Comparison of ENCODE assay signal across 24 cellular contexts in genomic region chr12:103712191-103712590, GRCh38.
"Had no signal": no experiment of that assay in that cellular context is flagged by ENCODE, and none has a peak within 500 bp of the region (broad histone marks: within the 10 kb centered on the region; RNA-seq: fewer than 3 reads in every experiment).

No MANE protein-coding gene starts in this region.

- H3K79me2 ChIP-seq: hepatocyte had no signal

- H3K4me2 ChIP-seq: hepatocyte, smooth muscle cell had no signal

- H2AFZ ChIP-seq: hepatocyte had no signal

- H3K4me3 Mint-ChIP-seq: activated naive CD8-positive, alpha-beta T cell treated with anti-CD3 and anti-CD28 coated beads for 36 hours; activated T-cell treated with anti-CD3 and anti-CD28 coated beads, Interleukin-2, amount 50 U/mL, for 72 hours; memory B cell had no signal

- H3K36me3 Mint-ChIP-seq: activated naive CD8-positive, alpha-beta T cell treated with anti-CD3 and anti-CD28 coated beads for 36 hours; memory B cell had no signal

- H3K4me1 Mint-ChIP-seq: activated naive CD8-positive, alpha-beta T cell treated with anti-CD3 and anti-CD28 coated beads for 36 hours; memory B cell had no signal

- ATAC-seq: activated T-cell treated with anti-CD3 and anti-CD28 coated beads, Interleukin-2, amount 50 U/mL, for 72 hours; gastrocnemius medialis; pancreas; sciatic nerve had no signal

- H3K27me3 ChIP-seq: adrenal gland, brain microvascular endothelial cell, gastrocnemius medialis, pancreas, tibial nerve had no signal

- H3K27ac Mint-ChIP-seq: activated naive CD8-positive, alpha-beta T cell treated with anti-CD3 and anti-CD28 coated beads for 36 hours; activated T-cell treated with anti-CD3 and anti-CD28 coated beads, Interleukin-2, amount 50 U/mL, for 72 hours; memory B cell had no signal

- DNase-seq: activated CD4-positive, alpha-beta T cell treated with anti-CD3 and anti-CD28 coated beads for 4 hours; activated CD4-positive, alpha-beta T cell treated with anti-CD3 and anti-CD28 coated beads, Interleukin-2, amount 50 U/mL, for 4 hours; activated naive CD4-positive, alpha-beta T cell treated with Interleukin-2 at 50 U/mL for 16 hours; activated naive CD8-positive, alpha-beta T cell treated with anti-CD3 and anti-CD28 coated beads for 36 hours; activated T-cell treated with anti-CD3 and anti-CD28 coated beads for 4 hours; activated T-cell treated with anti-CD3 and anti-CD28 coated beads, Interleukin-2, amount 50 U/mL, for 72 hours; aorta; brain microvascular endothelial cell; effector memory CD4-positive, alpha-beta T cell; gastrocnemius medialis; kidney; pancreas; retina; stimulated activated naive CD4-positive, alpha-beta T cell had no signal

- H3K4me1 ChIP-seq: adrenal gland, gastrocnemius medialis, pancreas, prostate gland, tibial nerve had no signal

- H3K36me3 ChIP-seq: adrenal gland, brain microvascular endothelial cell, gastrocnemius medialis, pancreas, prostate gland, tibial nerve had no signal

- H3K27ac ChIP-seq: adrenal gland, brain microvascular endothelial cell, coronary artery, dorsolateral prefrontal cortex, gastrocnemius medialis, hepatocyte, pancreas, prostate gland, tibial nerve, VCaP had no signal

- H3K9me3 Mint-ChIP-seq: activated naive CD8-positive, alpha-beta T cell treated with anti-CD3 and anti-CD28 coated beads for 36 hours; activated T-cell treated with anti-CD3 and anti-CD28 coated beads, Interleukin-2, amount 50 U/mL, for 72 hours; memory B cell had no signal

- H3K9me3 ChIP-seq: adrenal gland, gastrocnemius medialis, pancreas, prostate gland, tibial nerve had no signal

- H3K4me3 ChIP-seq: adrenal gland, coronary artery, dorsolateral prefrontal cortex, gastrocnemius medialis, hepatocyte, pancreas, prostate gland, smooth muscle cell, tibial nerve had no signal
